Comparison of ENCODE assay signal across 13 cellular contexts in the genomic region with DNA sequence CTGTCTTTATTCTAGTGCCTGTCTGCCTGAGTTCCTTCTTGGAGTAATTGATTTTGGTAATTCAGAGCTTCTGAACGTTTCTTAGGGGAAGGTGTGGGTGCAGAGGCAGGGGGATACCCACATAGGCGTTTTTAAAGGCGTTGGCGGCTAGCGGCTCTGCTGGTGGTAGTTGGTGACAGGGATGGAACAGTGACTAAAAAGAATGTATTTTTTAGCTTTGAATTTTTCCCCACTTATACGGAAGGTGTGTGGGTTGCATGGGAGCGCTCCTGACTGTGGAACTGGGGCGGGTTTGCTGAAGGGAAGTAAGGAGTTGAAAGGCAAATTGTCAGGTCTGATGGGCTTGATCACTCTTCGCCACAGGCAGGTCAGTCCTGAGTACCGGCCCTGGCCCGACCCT. TPM values are rescaled to one million over a fixed set of nuclear protein-coding genes. Genes with fewer than 3 reads are reported as not detected.
DNase-seq lines count a peak whose midpoint lies in the region; ATAC-seq and TF ChIP-seq lines count a peak whose summit lies in the region.
"Had no signal": no experiment of that assay in that cellular context is flagged by ENCODE, and none has a peak within 500 bp of the region (broad histone marks: within the 10 kb centered on the region; RNA-seq: fewer than 3 reads in every experiment).

No MANE protein-coding gene starts in this region.

- H3F3A ChIP-seq in neural progenitor cell (ENCODE audit: low read depth): no peaks in the 10 kb centered on the region

- H3K79me2 ChIP-seq in neural progenitor cell (ENCODE audit: low read depth): no peaks in the 10 kb centered on the region

- H3K36me3 ChIP-seq in cardiac muscle cell: no peaks in the 10 kb centered on the region
- no peaks in the 10 kb centered on the region for H3K36me3 ChIP-seq in neural progenitor cell
- H3K36me3 ChIP-seq in skeletal muscle tissue (ENCODE audit: control insufficient read depth in 3 of 3, insufficient read depth in 3 of 3, low read length in 3 of 3): no peaks in the 10 kb centered on the region

- H3K27me3 Mint-ChIP-seq in neural progenitor cell (ENCODE audit: insufficient read depth, low read depth): peaks cover 11% of the 10 kb centered on the region
- peaks cover 45% of the 10 kb centered on the region for H3K27me3 Mint-ChIP-seq in activated naive CD8-positive, alpha-beta T cell treated with anti-CD3 and anti-CD28 coated beads for 36 hours
- peaks cover 40% of the 10 kb centered on the region for H3K27me3 Mint-ChIP-seq in activated T-cell treated with anti-CD3 and anti-CD28 coated beads, Interleukin-2, amount 50 U/mL, for 72 hours (ENCODE audit: low read depth)

- H3K4me3 ChIP-seq in cardiac muscle cell (no peak overlapping the region), neural progenitor cell (no peak overlapping the region), skeletal muscle tissue (ENCODE audit: low read length in 3 of 3) (no peak overlapping the region)

- H4K20me1 ChIP-seq in neural progenitor cell (ENCODE audit: low read depth): peaks cover 76% of the 10 kb centered on the region

- no peaks in the 10 kb centered on the region for H3K27me3 ChIP-seq in cardiac muscle cell
- no peaks in the 10 kb centered on the region for H3K27me3 ChIP-seq in neural progenitor cell
- no peaks in the 10 kb centered on the region for H3K27me3 ChIP-seq in skeletal muscle tissue (ENCODE audit: control insufficient read depth in 3 of 3, insufficient read depth in 3 of 3, low read length in 3 of 3)

- H2AFZ ChIP-seq in neural progenitor cell (replicated peaks): no peak overlapping the region

- H3K4me2 ChIP-seq in neural progenitor cell: no peak overlapping the region

- H3K27ac Mint-ChIP-seq in neural progenitor cell: peak overlapping the region; percentile 30
- no peak overlapping the region for H3K27ac Mint-ChIP-seq in activated naive CD8-positive, alpha-beta T cell treated with anti-CD3 and anti-CD28 coated beads for 36 hours
- no peak overlapping the region for H3K27ac Mint-ChIP-seq in activated T-cell treated with anti-CD3 and anti-CD28 coated beads, Interleukin-2, amount 50 U/mL, for 72 hours
- H3K27ac Mint-ChIP-seq: CD4-positive, CD25-positive, alpha-beta regulatory T cell had no signal

- peaks cover 31% of the 10 kb centered on the region for H3K4me1 Mint-ChIP-seq in neural progenitor cell
- H3K4me1 Mint-ChIP-seq in activated naive CD8-positive, alpha-beta T cell treated with anti-CD3 and anti-CD28 coated beads for 36 hours: peaks cover 10% of the 10 kb centered on the region
- peaks cover 18% of the 10 kb centered on the region for H3K4me1 Mint-ChIP-seq in activated T-cell treated with anti-CD3 and anti-CD28 coated beads, Interleukin-2, amount 50 U/mL, for 72 hours (ENCODE audit: low read depth)

- H3K9ac ChIP-seq in neural progenitor cell: no peak overlapping the region
- H3K9ac ChIP-seq in skeletal muscle tissue (ENCODE audit: low read depth in 1 of 3, low read length in 3 of 3): peak overlapping the region; percentile 50 to 64 (median 51)

- no peak for TF ChIP-seq CTCF in cardiac muscle cell (IDR thresholded peaks at IDR 0.05; ENCODE audit: low read depth, low read length)
- no peak for TF ChIP-seq CTCF in neural progenitor cell (IDR thresholded peaks at IDR 0.05)

- H3K4me1 ChIP-seq in cardiac muscle cell (ENCODE audit: low read depth) (peaks cover 45% of the 10 kb centered on the region), neural progenitor cell (peaks cover 11% of the 10 kb centered on the region), skeletal muscle tissue (ENCODE audit: control insufficient read depth in 3 of 3, insufficient read depth in 3 of 3, low read length in 3 of 3) (peaks cover 62 to 73% (median 70%) of the 10 kb centered on the region in 3 donors)

- intact Hi-C loops in Right ventricle myocardium inferior (cut with DNase I): no loop called here

- peak overlapping the region; percentile 89 for H3K27ac ChIP-seq in cardiac muscle cell
- peak overlapping the region; percentile 52 for H3K27ac ChIP-seq in angular gyrus (ENCODE audit: low read depth, low read length)
- no peak overlapping the region for H3K27ac ChIP-seq in neural progenitor cell
- peak overlapping the region; percentile 9 for H3K27ac ChIP-seq in skeletal muscle tissue (ENCODE audit: low read depth, low read length)
- H3K27ac ChIP-seq: 22Rv1, HL-60 had no signal

- no peak for ATAC-seq in Right ventricle myocardium inferior
- no peak for ATAC-seq in activated T-cell treated with anti-CD3 and anti-CD28 coated beads, Interleukin-2, amount 50 U/mL, for 72 hours (replicated peaks in 1 of 2)

- DNase-seq in cardiac muscle cell (ENCODE audit: low read depth in 1 of 2, low spot score in 1 of 2) (no peak), Right ventricle myocardium inferior (ENCODE audit: missing footprints) (no peak), neural progenitor cell (ENCODE audit: low spot score) (no peak), NCI-H146 (lab: John Stamatoyannopoulos, UW) (no peak)
- DNase-seq in activated naive CD8-positive, alpha-beta T cell treated with anti-CD3 and anti-CD28 coated beads for 36 hours: no peak
- DNase-seq in activated T-cell treated with anti-CD3 and anti-CD28 coated beads, Interleukin-2, amount 50 U/mL, for 72 hours: no peak
- DNase-seq: CD4-positive, CD25-positive, alpha-beta regulatory T cell; DMS53; HCEC 1CT had no signal

- no peaks in the 10 kb centered on the region for H3K9me3 Mint-ChIP-seq in neural progenitor cell
- H3K9me3 Mint-ChIP-seq in activated naive CD8-positive, alpha-beta T cell treated with anti-CD3 and anti-CD28 coated beads for 36 hours: no peaks in the 10 kb centered on the region
- no peaks in the 10 kb centered on the region for H3K9me3 Mint-ChIP-seq in activated T-cell treated with anti-CD3 and anti-CD28 coated beads, Interleukin-2, amount 50 U/mL, for 72 hours
- H3K9me3 Mint-ChIP-seq: CD4-positive, CD25-positive, alpha-beta regulatory T cell had no signal

- H3K9me3 ChIP-seq in cardiac muscle cell (ENCODE audit: low read depth) (no peaks in the 10 kb centered on the region), neural progenitor cell (ENCODE audit: low read depth) (no peaks in the 10 kb centered on the region), skeletal muscle tissue (ENCODE audit: control insufficient read depth in 3 of 3, low read length in 3 of 3) (no peaks in the 10 kb centered on the region)

- no peaks in the 10 kb centered on the region for H3K36me3 Mint-ChIP-seq in neural progenitor cell
- H3K36me3 Mint-ChIP-seq in activated naive CD8-positive, alpha-beta T cell treated with anti-CD3 and anti-CD28 coated beads for 36 hours: no peaks in the 10 kb centered on the region
- H3K36me3 Mint-ChIP-seq in activated T-cell treated with anti-CD3 and anti-CD28 coated beads, Interleukin-2, amount 50 U/mL, for 72 hours (ENCODE audit: insufficient read depth in 2 of 2): no peaks in the 10 kb centered on the region
- H3K36me3 Mint-ChIP-seq: CD4-positive, CD25-positive, alpha-beta regulatory T cell had no signal

- no peak overlapping the region for H3K4me3 Mint-ChIP-seq in neural progenitor cell
- no peak overlapping the region for H3K4me3 Mint-ChIP-seq in activated naive CD8-positive, alpha-beta T cell treated with anti-CD3 and anti-CD28 coated beads for 36 hours
- no peak overlapping the region for H3K4me3 Mint-ChIP-seq in activated T-cell treated with anti-CD3 and anti-CD28 coated beads, Interleukin-2, amount 50 U/mL, for 72 hours
- H3K4me3 Mint-ChIP-seq: CD4-positive, CD25-positive, alpha-beta regulatory T cell had no signal

RNA-seq across cellular contexts. Expression of a gene that starts 35.1 kb away (rescaled TPM):
- total RNA-seq in cardiac muscle cell (105 TPM in 2 replicates), Right ventricle myocardium inferior (53.0 TPM), neural progenitor cell (ENCODE audit: low replicate concordance) (24.3 and 41.7 TPM in 2 replicates), skeletal muscle tissue (12.5 TPM)
- 25.7 and 31.7 TPM in 2 replicates for polyA plus RNA-seq in cardiac muscle cell
- under 1 TPM; 0.18 to 0.33 TPM for total RNA-seq in activated naive CD8-positive, alpha-beta T cell treated with anti-CD3 and anti-CD28 coated beads for 36 hours
- under 1 TPM; 0.35 to 0.74 TPM for total RNA-seq in activated T-cell treated with anti-CD3 and anti-CD28 coated beads, Interleukin-2, amount 50 U/mL, for 72 hours
- total RNA-seq: CD4-positive, CD25-positive, alpha-beta regulatory T cell had no signal
- polyA plus RNA-seq: CD4-positive, CD25-positive, alpha-beta regulatory T cell had no signal
